In genomic region chr9:86721843-86722705, GRCh38 we compare ENCODE assay signal across 12 cellular contexts.
A peak's percentile ranks its signal among the peaks of the same experiment; 100 is the strongest.
DNase-seq lines count a peak whose midpoint lies in the region; ATAC-seq and TF ChIP-seq lines count a peak whose summit lies in the region.
"Had no signal": no experiment of that assay in that cellular context is flagged by ENCODE, and none has a peak within 500 bp of the region (broad histone marks: within the 10 kb centered on the region; RNA-seq: fewer than 3 reads in every experiment).

No MANE protein-coding gene starts in this region.

- H3K9me3 Mint-ChIP-seq in nephron, result no peaks in the 10 kb centered on the region

- H3K9me3 ChIP-seq in PC-3 (ENCODE audit: low read length) (no peaks in the 10 kb centered on the region), spleen (no peaks in the 10 kb centered on the region), colonic mucosa (no peaks in the 10 kb centered on the region)

- H4K20me1 ChIP-seq in PC-3 (ENCODE audit: low read length), result no peaks in the 10 kb centered on the region

- H3K36me3 ChIP-seq in ACC112 (ENCODE audit: insufficient read depth, low read length) (no peaks in the 10 kb centered on the region), PC-3 (ENCODE audit: low read depth, low read length) (no peaks in the 10 kb centered on the region), spleen (no peaks in the 10 kb centered on the region), colonic mucosa (no peaks in the 10 kb centered on the region)

- no peaks in the 10 kb centered on the region for H3K27me3 ChIP-seq in ACC112 (ENCODE audit: insufficient read depth, low read length)
- no peaks in the 10 kb centered on the region for H3K27me3 ChIP-seq in PC-3 (ENCODE audit: low read length)
- peaks cover 0 to 2% (median 0%) of the 10 kb centered on the region in 7 donors for H3K27me3 ChIP-seq in spleen (replicated peaks in 1 of 7)
- no peaks in the 10 kb centered on the region for H3K27me3 ChIP-seq in colonic mucosa

- ATAC-seq in PC-3, result no peak
- ATAC-seq in GM18502 (IDR thresholded peaks at IDR 0.05; ENCODE audit: poor library complexity, unreplicated experiment), result no peak

- no peak for TF ChIP-seq POLR2A in spleen (IDR thresholded peaks at IDR 0.05)

- H3K9ac ChIP-seq in PC-3 (ENCODE audit: low read length) (peak overlapping the region; percentile 76), colonic mucosa (ENCODE audit: low read depth in 2 of 2, low read length in 2 of 2) (no peak overlapping the region)

- no TSS peak for BruUV-seq in PC-3 (replicated peaks; lab: Mats Ljungman, UMichigan)

- CTCF ChIA-PET in PC-3 (lab: Charles Lee), result no interaction called here

- no peaks in the 10 kb centered on the region for H3K9me2 ChIP-seq in PC-3 (replicated peaks; ENCODE audit: low read length)

- intact Hi-C loops in PC-3 (cut with micrococcal nuclease) (no loop called here), spleen (cut with DNase I; ENCODE audit: low total_unique reads) (no loop called here), colonic mucosa (cut with DNase I) (no loop called here)

- POLR2A ChIA-PET in PC-3 (lab: Charles Lee; ENCODE audit: unreplicated experiment), result no interaction called here

- TF ChIP-seq CTCF in PC-3 (conservative IDR thresholded peaks at IDR 0.05; ENCODE audit: low read depth, low read length) (no peak), nephron (IDR thresholded peaks at IDR 0.05; ENCODE audit: unreplicated experiment in 3 of 3) (no peak), spleen (IDR thresholded peaks at IDR 0.05 in 8 of 11, conservative IDR thresholded peaks at IDR 0.05 in 3 of 11) (no peak), colonic mucosa (IDR thresholded peaks at IDR 0.05) (no peak)

- no peaks in the 10 kb centered on the region for H3F3A ChIP-seq in PC-3 (ENCODE audit: low read length, unreplicated experiment)

- H3K27ac ChIP-seq in ACC112 (ENCODE audit: low read depth, low read length) (peak overlapping the region; percentile 74), PC-3 (ENCODE audit: low read length) (peak overlapping the region; percentile 100), spleen (no peak overlapping the region), colonic mucosa (no peak overlapping the region)
- H3K27ac ChIP-seq: VCaP had no signal

- peaks cover 54% of the 10 kb centered on the region for H3K4me1 Mint-ChIP-seq in nephron
- H3K4me1 Mint-ChIP-seq: B cell had no signal

- H3K4me3 ChIP-seq in ACC112 (ENCODE audit: low read depth, low read length) (0 out of 2 replicates have a peak overlapping the region, but pooled peaks have one; percentile 9), PC-3 (ENCODE audit: low read length) (peak overlapping the region; percentile 44; the same call in 1 of the 2 replicates), spleen (no peak overlapping the region), colonic mucosa (no peak overlapping the region)

- peak overlapping the region in 2 of 3 experiments; percentile 1 to 25 for H3K4me3 Mint-ChIP-seq in nephron
- H3K4me3 Mint-ChIP-seq: B cell had no signal

- H3K79me2 ChIP-seq in ACC112 (ENCODE audit: control insufficient read depth, insufficient read depth, low read length, unreplicated experiment), result no peaks in the 10 kb centered on the region
- no peaks in the 10 kb centered on the region for H3K79me2 ChIP-seq in PC-3 (ENCODE audit: low read length)

- peak overlapping the region; percentile 81 for H3K4me2 ChIP-seq in PC-3 (ENCODE audit: low read length)

- no peaks in the 10 kb centered on the region for H3K27me3 Mint-ChIP-seq in nephron (ENCODE audit: low read depth)

- 44 to 70% (median 64%) methylated on average over 5 of the region's 5 CpGs for WGBS in spleen, 5 donors

- peak overlapping the region; percentile 88 to 98 (median 97) for H3K27ac Mint-ChIP-seq in nephron
- H3K27ac Mint-ChIP-seq: B cell had no signal

- peak overlapping the region; percentile 70 for H2AFZ ChIP-seq in ACC112 (ENCODE audit: low read length, unreplicated experiment)
- H2AFZ ChIP-seq in PC-3 (ENCODE audit: low read length), result no peak overlapping the region

- H3K36me3 Mint-ChIP-seq in nephron (ENCODE audit: low read depth), result no peaks in the 10 kb centered on the region

- peak; percentile 77 for DNase-seq in PC-3
- DNase-seq in fibroblast of gingiva (ENCODE audit: low read depth), result peak; percentile 93
- DNase-seq in spleen, result no peak
- DNase-seq in NCI-H2227 (lab: John Stamatoyannopoulos, UW; ENCODE audit: unreplicated experiment), result no peak
- DNase-seq in colonic mucosa, result no peak
- DNase-seq: NCI-H2171; stimulated activated CD8-positive, alpha-beta memory T cell treated with anti-CD3 and anti-CD28 coated beads, Interleukin-4, amount 100 ng/mL, for 48 hours had no signal

- peaks cover 27% of the 10 kb centered on the region for H3K4me1 ChIP-seq in ACC112 (ENCODE audit: control insufficient read depth, insufficient read depth, low read length, unreplicated experiment)
- H3K4me1 ChIP-seq in PC-3 (ENCODE audit: insufficient read depth, low read length), result peaks cover 31% of the 10 kb centered on the region
- no peaks in the 10 kb centered on the region for H3K4me1 ChIP-seq in spleen
- H3K4me1 ChIP-seq in colonic mucosa, result no peaks in the 10 kb centered on the region

Comparison
In these comparisons a context has a peak if more than half of its experiments do, and no peak if none do; other contexts are left out.
1. H3K27ac ChIP-seq: peak in ACC112 (single experiment) and PC-3 (single experiment); none in spleen (0 of 8) and colonic mucosa (single experiment).
2. H3K4me3 ChIP-seq: peak in ACC112 (single experiment) and PC-3 (single experiment); none in spleen (0 of 8) and colonic mucosa (single experiment).
3. DNase-seq: peak in PC-3 (single experiment) and fibroblast of gingiva (single experiment); none in spleen (single experiment), NCI-H2227 (single experiment) and colonic mucosa (single experiment).